14 cellular contexts compared by ENCODE assay signal in the genomic region with DNA sequence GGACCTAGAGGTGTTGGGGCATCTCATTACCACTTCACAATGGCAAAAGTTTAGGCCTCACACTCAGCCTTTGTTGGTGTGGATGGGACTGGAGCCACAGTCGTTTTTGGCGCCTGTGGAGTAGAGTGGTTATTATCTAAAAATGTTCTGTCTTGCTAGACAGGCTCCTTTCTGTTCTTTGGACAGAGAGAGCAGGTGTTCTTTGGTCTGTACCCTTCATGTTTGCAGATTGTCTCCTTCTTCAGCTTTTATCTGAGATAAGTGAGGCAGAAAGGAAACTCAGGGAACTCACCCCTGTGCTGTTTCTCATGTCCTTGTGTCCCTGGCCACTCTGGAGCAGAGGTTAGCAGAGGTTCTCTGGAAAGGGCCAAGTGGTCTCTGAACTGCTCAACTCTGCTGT.
DNase-seq lines count a peak whose midpoint lies in the region; ATAC-seq and TF ChIP-seq lines count a peak whose summit lies in the region.
"Had no signal": no experiment of that assay in that cellular context is flagged by ENCODE, and none has a peak within 500 bp of the region (broad histone marks: within the 10 kb centered on the region; RNA-seq: fewer than 3 reads in every experiment).

No MANE protein-coding gene starts in this region.

- H3K27ac Mint-ChIP-seq in activated naive CD4-positive, alpha-beta T cell treated with anti-CD3 and anti-CD28 coated beads, Interleukin-2, amount 50 U/mL, for 72 hours: peak overlapping the region; percentile 19 to 94
- H3K27ac Mint-ChIP-seq in activated T-helper 17 cell treated with anti-CD3 and anti-CD28 coated beads, Interleukin-2, amount 50 U/mL, for 72 hours: peak overlapping the region; percentile 98

- H3K36me3 ChIP-seq in trophoblast cell (ENCODE audit: control insufficient read depth in 1 of 2, insufficient read depth in 2 of 2, low read length in 2 of 2): no peaks in the 10 kb centered on the region

- DNase-seq in activated naive CD4-positive, alpha-beta T cell treated with anti-CD3 and anti-CD28 coated beads, Interleukin-2, amount 50 U/mL, for 72 hours (ENCODE audit: low spot score in 2 of 2): no peak
- DNase-seq in activated naive CD4-positive, alpha-beta T cell treated with Interleukin-2 at 50 U/mL for 16 hours: no peak
- DNase-seq in dorsolateral prefrontal cortex: no peak
- DNase-seq in trophoblast cell: no peak
- no peak for DNase-seq in HEK293T (ENCODE audit: extremely low spot score)
- DNase-seq in NCI-H1436 treated with DMSO at 0.1 percent for 48 hours (lab: John Stamatoyannopoulos, UW): no peak
- no peak for DNase-seq in activated gamma-delta T cell (lab: John Stamatoyannopoulos, UW)
- DNase-seq: ACHN; CD4-positive, CD25-positive, alpha-beta regulatory T cell; DMS53; GF-D8 had no signal

- H2BK5ac ChIP-seq in trophoblast cell (ENCODE audit: low read depth, low read length, poor library complexity): no peak overlapping the region

- H3K9me3 Mint-ChIP-seq in activated naive CD4-positive, alpha-beta T cell treated with anti-CD3 and anti-CD28 coated beads, Interleukin-2, amount 50 U/mL, for 72 hours: peaks cover 36 to 39% of the 10 kb centered on the region in 2 donors
- peaks cover 22% of the 10 kb centered on the region for H3K9me3 Mint-ChIP-seq in activated T-helper 17 cell treated with anti-CD3 and anti-CD28 coated beads, Interleukin-2, amount 50 U/mL, for 72 hours

- H3K4me1 Mint-ChIP-seq in activated T-helper 17 cell treated with anti-CD3 and anti-CD28 coated beads, Interleukin-2, amount 50 U/mL, for 72 hours: peaks cover 43% of the 10 kb centered on the region

- peak overlapping the region in 50 of 59 donors; percentile 1 to 86 (median 70) for H3K27ac ChIP-seq in dorsolateral prefrontal cortex
- no peak overlapping the region for H3K27ac ChIP-seq in trophoblast cell (ENCODE audit: low read depth, low read length)
- H3K27ac ChIP-seq: BLaER1 treated with 17β-estradiol and CSF1 and Interleukin-3, amounts not matched to agents 10 nM and 100 nM had no signal

- H3K27me3 Mint-ChIP-seq in activated T-helper 17 cell treated with anti-CD3 and anti-CD28 coated beads, Interleukin-2, amount 50 U/mL, for 72 hours: no peaks in the 10 kb centered on the region
- H3K27me3 Mint-ChIP-seq: CD4-positive, CD25-positive, alpha-beta regulatory T cell had no signal

- no peak overlapping the region for H2BK120ac ChIP-seq in trophoblast cell (ENCODE audit: insufficient read depth, low read length, poor library complexity)

- intact Hi-C loops in dorsolateral prefrontal cortex (cut with DNase I): no loop called here

- no peak for ATAC-seq in activated naive CD4-positive, alpha-beta T cell treated with anti-CD3 and anti-CD28 coated beads, Interleukin-2, amount 50 U/mL, for 72 hours
- ATAC-seq in activated T-helper 17 cell treated with anti-CD3 and anti-CD28 coated beads, Interleukin-2, amount 50 U/mL, for 72 hours (replicated peaks): no peak
- ATAC-seq: HCT116 had no signal

- H3K4me2 ChIP-seq in trophoblast cell (ENCODE audit: low read length): no peak overlapping the region
- H3K4me2 ChIP-seq: BLaER1 treated with 17β-estradiol and CSF1 and Interleukin-3, amounts not matched to agents 10 nM and 100 nM had no signal

- no peak overlapping the region for H3K23ac ChIP-seq in trophoblast cell (ENCODE audit: low read length)

- no peak overlapping the region for H4K12ac ChIP-seq in trophoblast cell (ENCODE audit: low read depth, low read length)

- H3K14ac ChIP-seq in trophoblast cell (ENCODE audit: low read length): no peak overlapping the region

- peaks cover 0 to 3% of the 10 kb centered on the region in 2 experiments for H3K4me1 ChIP-seq in trophoblast cell (ENCODE audit: control insufficient read depth in 1 of 2, insufficient read depth in 2 of 2, low read length in 2 of 2)

- H2AFZ ChIP-seq in trophoblast cell (ENCODE audit: insufficient read depth, low read length, poor library complexity): no peak overlapping the region

- no CpG with 5 or more reads among the region's 2 CpGs for WGBS in trophoblast cell (ENCODE audit: extremely low coverage, insufficient coverage, insufficient read length)

- H3K4me3 Mint-ChIP-seq in activated T-helper 17 cell treated with anti-CD3 and anti-CD28 coated beads, Interleukin-2, amount 50 U/mL, for 72 hours: no peak overlapping the region
- H3K4me3 Mint-ChIP-seq: CD4-positive, CD25-positive, alpha-beta regulatory T cell had no signal

- H3K4me3 ChIP-seq in dorsolateral prefrontal cortex: no peak overlapping the region
- no peak overlapping the region for H3K4me3 ChIP-seq in trophoblast cell (ENCODE audit: low read depth, low read length)
- H3K4me3 ChIP-seq: BLaER1 treated with 17β-estradiol and CSF1 and Interleukin-3, amounts not matched to agents 10 nM and 100 nM had no signal

- H3K9me3 ChIP-seq in trophoblast cell (ENCODE audit: insufficient read depth, low read depth, low read length): peaks cover 8% of the 10 kb centered on the region

- peaks cover 60 to 74% of the 10 kb centered on the region in 2 donors for H3K36me3 Mint-ChIP-seq in activated naive CD4-positive, alpha-beta T cell treated with anti-CD3 and anti-CD28 coated beads, Interleukin-2, amount 50 U/mL, for 72 hours
- peaks cover 34% of the 10 kb centered on the region for H3K36me3 Mint-ChIP-seq in activated T-helper 17 cell treated with anti-CD3 and anti-CD28 coated beads, Interleukin-2, amount 50 U/mL, for 72 hours (ENCODE audit: low read depth)

- no peak overlapping the region for H2BK12ac ChIP-seq in trophoblast cell (ENCODE audit: low read length)

- H3K79me1 ChIP-seq in trophoblast cell (ENCODE audit: low read length): no peaks in the 10 kb centered on the region

- H4K91ac ChIP-seq in trophoblast cell (ENCODE audit: low read depth, low read length): no peak overlapping the region

- POLR2A ChIA-PET in HEK293T (lab: Yijun Ruan, JAX): no interaction called here

- H4K8ac ChIP-seq in trophoblast cell (ENCODE audit: low read depth, low read length): no peak overlapping the region

- H3K9ac ChIP-seq in trophoblast cell (ENCODE audit: low read length): no peak overlapping the region
- H3K9ac ChIP-seq: BLaER1 treated with 17β-estradiol and CSF1 and Interleukin-3, amounts not matched to agents 10 nM and 100 nM had no signal

- H2AK5ac ChIP-seq in trophoblast cell (ENCODE audit: low read length): no peak overlapping the region

- peak overlapping the region; percentile 70 for H3K18ac ChIP-seq in trophoblast cell (ENCODE audit: low read length)

- peaks cover 1% of the 10 kb centered on the region for H3K79me2 ChIP-seq in trophoblast cell (ENCODE audit: control insufficient read depth, insufficient read depth, low read length, poor library complexity)

- CTCF ChIA-PET in HEK293T (lab: Yijun Ruan, JAX): no interaction called here

- H3K27me3 ChIP-seq in dorsolateral prefrontal cortex: no peaks in the 10 kb centered on the region
- no peaks in the 10 kb centered on the region for H3K27me3 ChIP-seq in trophoblast cell (ENCODE audit: insufficient read depth, low read length)
- H3K27me3 ChIP-seq: BLaER1 treated with 17β-estradiol and CSF1 and Interleukin-3, amounts not matched to agents 10 nM and 100 nM had no signal

- TF ChIP-seq CTCF in dorsolateral prefrontal cortex (IDR thresholded peaks at IDR 0.05 in 54 of 56, conservative IDR thresholded peaks at IDR 0.05 in 2 of 56; ENCODE audit: low read depth in 1 of 56, partially characterized antibody in 56 of 56): no peak

- peak overlapping the region; percentile 34 for H3K4ac ChIP-seq in trophoblast cell (ENCODE audit: low read depth, low read length)

TF ChIP-seq in HEK293T, 16 proteins besides CTCF, POLR2A, EP300 and RAD21:
- no peak for TF ChIP-seq TARDBP (IDR thresholded peaks at IDR 0.05)
- no peak for TF ChIP-seq NFRKB (IDR thresholded peaks at IDR 0.05)
- no peak for TF ChIP-seq ELF4 (IDR thresholded peaks at IDR 0.05)
- no peak for TF ChIP-seq ZNF384 (IDR thresholded peaks at IDR 0.05)
- no peak for TF ChIP-seq LEF1 (IDR thresholded peaks at IDR 0.05; ENCODE audit: borderline replicate concordance)
- TF ChIP-seq FOXA1 (IDR thresholded peaks at IDR 0.05): no peak
- TF ChIP-seq BHLHE40 (IDR thresholded peaks at IDR 0.05; ENCODE audit: borderline replicate concordance): no peak
- TF ChIP-seq ARNT (IDR thresholded peaks at IDR 0.05): no peak
- TF ChIP-seq CTBP1 (IDR thresholded peaks at IDR 0.05; ENCODE audit: borderline replicate concordance): no peak
- no peak for TF ChIP-seq SP1 (IDR thresholded peaks at IDR 0.05)
